In genomic region chr1:20633190-20634064, GRCh38 we compare ENCODE assay signal across 1 cellular context.
TF ChIP-seq lines count a peak whose summit lies in the region.

Gene PINK1 (plus strand): TSS chr1:20633458. CDS start chr1:20633549, 91 bp downstream.

TF ChIP-seq in K562, 482 proteins besides CTCF, POLR2A, EP300 and RAD21 (continued from another document):
- TF ChIP-seq ZNF507 (tag; conservative IDR thresholded peaks at IDR 0.05) (no peak), ZNF740 (CRISPR knock-in tag; IDR thresholded peaks at IDR 0.05) (no peak), ZNF740 (tag; IDR thresholded peaks at IDR 0.05) (no peak), ZNF77 (CRISPR knock-in tag; IDR thresholded peaks at IDR 0.05) (no peak), ATF1 (CRISPR knock-in tag; IDR thresholded peaks at IDR 0.05) (no peak), ATF1 (tag; IDR thresholded peaks at IDR 0.05) (0 out of 2 replicates have a peak, but pooled peaks have one; percentile 44), POLR2B (IDR thresholded peaks at IDR 0.05; ENCODE audit: low read depth, partially characterized antibody) (no peak), POLR2G (IDR thresholded peaks at IDR 0.05; ENCODE audit: low read depth, low read length) (peak; percentile 79), RFX1 (IDR thresholded peaks at IDR 0.05) (no peak), ARID1B (IDR thresholded peaks at IDR 0.05) (no peak), ZNF57 (CRISPR knock-in tag; IDR thresholded peaks at IDR 0.05) (no peak), ETS2 (tag; IDR thresholded peaks at IDR 0.05; ENCODE audit: borderline replicate concordance, poor library complexity, severe bottlenecking) (peak; percentile 17), ZNF134 (CRISPR knock-in tag; conservative IDR thresholded peaks at IDR 0.05) (no peak), HBP1 (CRISPR knock-in tag; IDR thresholded peaks at IDR 0.05) (no peak), ZKSCAN1 (IDR thresholded peaks at IDR 0.05; ENCODE audit: low read depth, low read length) (peak; percentile 53)
